Comparison of ENCODE assay signal across 8 cellular contexts in genomic region chr6:10425973-10426780, GRCh38. TPM values are rescaled to one million over a fixed set of nuclear protein-coding genes. Genes with fewer than 3 reads are reported as not detected.
DNase-seq lines count a peak whose midpoint lies in the region; ATAC-seq and TF ChIP-seq lines count a peak whose summit lies in the region.

No MANE protein-coding gene starts in this region.

- H3K27ac ChIP-seq in iPS DF 6.9 (ENCODE audit: low read length) (no peak overlapping the region), smooth muscle cell (ENCODE audit: low read depth) (peak overlapping the region; percentile 68)

- H3K36me3 Mint-ChIP-seq in activated T-helper 17 cell treated with anti-CD3 and anti-CD28 coated beads, Interleukin-2, amount 50 U/mL, for 72 hours (ENCODE audit: low read depth) = no peaks in the 10 kb centered on the region

- H3K4me1 ChIP-seq in BE2C (no peaks in the 10 kb centered on the region), iPS DF 6.9 (ENCODE audit: control insufficient read depth, insufficient read depth, low read length) (peaks cover 14% of the 10 kb centered on the region), smooth muscle cell (ENCODE audit: low read depth) (peaks cover 18% of the 10 kb centered on the region)

- H3K27me3 ChIP-seq in BE2C (peaks cover 57% of the 10 kb centered on the region), iPS DF 6.9 (ENCODE audit: control insufficient read depth, insufficient read depth, low read length) (peaks cover 65% of the 10 kb centered on the region), smooth muscle cell (ENCODE audit: low read depth) (peaks cover 53% of the 10 kb centered on the region)

- H3K27ac Mint-ChIP-seq in activated T-helper 17 cell treated with anti-CD3 and anti-CD28 coated beads, Interleukin-2, amount 50 U/mL, for 72 hours = no peak overlapping the region

- H3K4me2 ChIP-seq in smooth muscle cell = peak overlapping the region; percentile 98

- H3K4me3 Mint-ChIP-seq in activated T-helper 17 cell treated with anti-CD3 and anti-CD28 coated beads, Interleukin-2, amount 50 U/mL, for 72 hours = peak overlapping the region; percentile 53

- H3K36me3 ChIP-seq in BE2C = no peaks in the 10 kb centered on the region
- H3K36me3 ChIP-seq in iPS DF 6.9 (ENCODE audit: control insufficient read depth, insufficient read depth, low read length) = no peaks in the 10 kb centered on the region
- H3K36me3 ChIP-seq in smooth muscle cell (ENCODE audit: low read depth) = no peaks in the 10 kb centered on the region

- no CpG with 5 or more reads among the region's 55 CpGs for whole genome bisulfite sequencing in iPS DF 6.9 (ENCODE audit: insufficient coverage, insufficient read length)
- 1% methylated on average over 55 of the region's 55 CpGs for WGBS in smooth muscle cell (ENCODE audit: low lambda C conversion rate)

- H3K9me3 ChIP-seq in BE2C (no peaks in the 10 kb centered on the region; the same call in 1 of the 2 replicates), iPS DF 6.9 (ENCODE audit: control insufficient read depth, insufficient read depth, low read length) (no peaks in the 10 kb centered on the region), smooth muscle cell (replicated peaks; ENCODE audit: low read depth) (no peaks in the 10 kb centered on the region)

- H3K79me2 ChIP-seq in smooth muscle cell (ENCODE audit: low read depth) = no peaks in the 10 kb centered on the region

- TF ChIP-seq CTCF in BE2C (IDR thresholded peaks at IDR 0.05; ENCODE audit: low read depth, low read length) (no peak), smooth muscle cell (IDR thresholded peaks at IDR 0.05; ENCODE audit: borderline replicate concordance, insufficient read depth, poor library complexity, severe bottlenecking) (no peak)

- no peaks in the 10 kb centered on the region for H3K4me1 Mint-ChIP-seq in activated T-helper 17 cell treated with anti-CD3 and anti-CD28 coated beads, Interleukin-2, amount 50 U/mL, for 72 hours

- ATAC-seq in GM19023 (IDR thresholded peaks at IDR 0.05; ENCODE audit: unreplicated experiment) = peak; percentile 71
- peak; percentile 41 for ATAC-seq in HG03342 (IDR thresholded peaks at IDR 0.05; ENCODE audit: unreplicated experiment)
- ATAC-seq in activated T-helper 17 cell treated with anti-CD3 and anti-CD28 coated beads, Interleukin-2, amount 50 U/mL, for 72 hours (replicated peaks) = no peak

- peaks cover 67% of the 10 kb centered on the region for H3K27me3 Mint-ChIP-seq in activated T-helper 17 cell treated with anti-CD3 and anti-CD28 coated beads, Interleukin-2, amount 50 U/mL, for 72 hours

- peak overlapping the region; percentile 92 for H2AFZ ChIP-seq in smooth muscle cell (ENCODE audit: low read depth)

- H3K4me3 ChIP-seq in BE2C (ENCODE audit: low read depth, low read length) = peak overlapping the region; percentile 57
- peak overlapping the region; percentile 31; the same call in 1 of the 2 replicates for H3K4me3 ChIP-seq in iPS DF 6.9 (ENCODE audit: low read length)
- H3K4me3 ChIP-seq in smooth muscle cell = peak overlapping the region; percentile 63

- no peaks in the 10 kb centered on the region for H4K20me1 ChIP-seq in smooth muscle cell (ENCODE audit: low read depth)

- H3F3A ChIP-seq in smooth muscle cell (ENCODE audit: low read depth) = peaks cover 5% of the 10 kb centered on the region

- no peaks in the 10 kb centered on the region for H3K9me3 Mint-ChIP-seq in activated T-helper 17 cell treated with anti-CD3 and anti-CD28 coated beads, Interleukin-2, amount 50 U/mL, for 72 hours

- H3K9ac ChIP-seq in smooth muscle cell (ENCODE audit: low read depth) = peak overlapping the region; percentile 60

- DNase-seq in BE2C = no peak
- no peak for DNase-seq in iPS DF 6.9 (ENCODE audit: low read depth, low spot score)
- DNase-seq in smooth muscle cell (lab: John Stamatoyannopoulos, UW; ENCODE audit: unreplicated experiment) = no peak
- DNase-seq in stimulated activated CD4-positive, alpha-beta T cell treated with anti-CD3 and anti-CD28 coated beads, Interleukin-15, amount 100 ng/mL, for 24 hours = no peak
- DNase-seq in SHP77 (lab: John Stamatoyannopoulos, UW) = no peak

RNA-seq across cellular contexts. Expression of gene TFAP2A, which starts 11.3 kb away (rescaled TPM):
- 1.6 TPM for polyA plus RNA-seq in BE2C (2012; ENCODE audit: insufficient read depth, insufficient read length, low read depth)
- under 1 TPM in 1 of 2 donors, not detected in 1; 0.52 TPM for total RNA-seq in activated T-helper 17 cell treated with anti-CD3 and anti-CD28 coated beads, Interleukin-2, amount 50 U/mL, for 72 hours
- 6.2 and 13.6 TPM in 2 replicates for total RNA-seq in smooth muscle cell
- polyA plus RNA-seq in smooth muscle cell = 10.1 and 33.9 TPM in 2 replicates
